Comparison of ENCODE assay signal across 16 cellular contexts in the genomic region with DNA sequence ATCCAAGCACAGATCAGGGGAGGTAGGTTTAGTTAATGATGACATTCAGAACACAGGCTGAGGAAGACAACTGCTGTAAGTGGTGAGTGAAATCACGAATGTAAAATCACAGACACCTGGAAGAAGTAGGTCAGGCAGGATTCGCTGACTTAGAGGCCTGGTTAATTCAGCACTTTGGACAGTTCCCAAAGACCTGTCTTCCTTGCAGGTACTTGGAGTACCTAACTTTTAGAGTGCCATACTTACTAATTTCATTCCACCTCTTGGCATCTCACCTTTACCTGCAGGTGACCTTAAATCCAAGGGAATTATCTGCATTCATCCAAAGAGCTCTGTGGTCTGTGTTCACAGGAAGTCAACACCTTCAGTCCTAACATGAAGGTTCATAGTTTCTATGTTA.
DNase-seq lines count a peak whose midpoint lies in the region; ATAC-seq and TF ChIP-seq lines count a peak whose summit lies in the region.
"Had no signal": no experiment of that assay in that cellular context is flagged by ENCODE, and none has a peak within 500 bp of the region (broad histone marks: within the 10 kb centered on the region; RNA-seq: fewer than 3 reads in every experiment).

No MANE protein-coding gene starts in this region.

- H3K9me3 ChIP-seq in A673 (ENCODE audit: low read depth, low read length, poor library complexity, severe bottlenecking) (no peaks in the 10 kb centered on the region), HEK293 (ENCODE audit: control insufficient read depth, insufficient read depth, low read depth, low read length) (no peaks in the 10 kb centered on the region), ascending aorta (no peaks in the 10 kb centered on the region)
- H3K9me3 ChIP-seq: psoas muscle had no signal

- H3K27ac ChIP-seq in A673 (ENCODE audit: low read depth, low read length, poor library complexity, severe bottlenecking) (no peak overlapping the region), HEK293 (ENCODE audit: extremely low read depth, low read depth, low read length) (no peak overlapping the region), ascending aorta (no peak overlapping the region)
- H3K27ac ChIP-seq: heart left ventricle, PC-9, psoas muscle had no signal

- H3K4me3 ChIP-seq in A673 (ENCODE audit: low read depth, low read length, poor library complexity, severe bottlenecking) (no peak overlapping the region), HEK293 (ENCODE audit: low read depth, low read length) (no peak overlapping the region), fibroblast of villous mesenchyme (ENCODE audit: low read depth, low read length) (no peak overlapping the region), ascending aorta (no peak overlapping the region)
- H3K4me3 ChIP-seq: heart left ventricle, PC-9, psoas muscle had no signal

- peak; percentile 6 for DNase-seq in A673 (ENCODE audit: low spot score)
- peak; percentile 41 for DNase-seq in SW480 (ENCODE audit: low spot score)
- DNase-seq in fibroblast of villous mesenchyme (ENCODE audit: low read depth), result peak; percentile 5
- no peak for DNase-seq in ascending aorta (ENCODE audit: low spot score in 2 of 2)
- no peak for DNase-seq in NCI-H446 (lab: John Stamatoyannopoulos, UW)
- DNase-seq in NCI-H510A treated with DMSO at 0.1 percent for 48 hours (lab: John Stamatoyannopoulos, UW), result no peak
- DNase-seq: activated CD8-positive, alpha-beta memory T cell treated with anti-CD3 and anti-CD28 coated beads, Interleukin-2, amount 10 ng/mL, durations not matched to agents 7 days and 5 days; GF-D8; heart left ventricle; NCI-H1930; psoas muscle; stimulated activated CD4-positive, alpha-beta T cell treated with anti-CD3 and anti-CD28 coated beads, Interleukin-4, amount 100 ng/mL, for 24 hours; T1000 had no signal

- H3K27me3 ChIP-seq in A673 (replicated peaks; ENCODE audit: insufficient read depth, low read depth, low read length, poor library complexity) (no peaks in the 10 kb centered on the region), ascending aorta (no peaks in the 10 kb centered on the region)
- H3K27me3 ChIP-seq: heart left ventricle had no signal

- CTCF ChIA-PET in A673 (lab: Charles Lee), result no interaction called here
- CTCF ChIA-PET in HEK293 (lab: Yijun Ruan, JAX), result interaction anchor here (0.6 to 0.7 kb wide), 3 partner anchors 24 to 1124 kb away, joined by 4 to 7 read pairs (median 4); no protein-coding TSS in a partner anchor

- BruUV-seq in A673 (replicated peaks; lab: Mats Ljungman, UMichigan), result no TSS peak

- H3K4me1 ChIP-seq in A673 (ENCODE audit: insufficient read depth, low read length, poor library complexity, severe bottlenecking), result no peaks in the 10 kb centered on the region
- no peaks in the 10 kb centered on the region for H3K4me1 ChIP-seq in HEK293 (ENCODE audit: control insufficient read depth, insufficient read depth, low read length)
- no peaks in the 10 kb centered on the region for H3K4me1 ChIP-seq in ascending aorta
- H3K4me1 ChIP-seq: heart left ventricle, psoas muscle had no signal

- POLR2A ChIA-PET in A673 (lab: Charles Lee; ENCODE audit: low non-redundant PET), result no interaction called here
- POLR2A ChIA-PET in HEK293 (lab: Yijun Ruan, JAX), result no interaction called here

- TF ChIP-seq CTCF in A673 (conservative IDR thresholded peaks at IDR 0.05; ENCODE audit: low read depth, low read length) (no peak), HEK293 (tag by site-specific recombination; IDR thresholded peaks at IDR 0.05) (no peak), fibroblast of villous mesenchyme (IDR thresholded peaks at IDR 0.05; ENCODE audit: insufficient read depth, low read depth, low read length) (no peak), ascending aorta (IDR thresholded peaks at IDR 0.05) (no peak)

- intact Hi-C loops in A673 (cut with micrococcal nuclease; ENCODE audit: unreplicated experiment) (no loop called here), ascending aorta (cut with DNase I) (no loop called here)

- no peak for ATAC-seq in HG03354 (IDR thresholded peaks at IDR 0.05; ENCODE audit: poor library complexity, severe bottlenecking, unreplicated experiment)
- ATAC-seq: activated CD8-positive, alpha-beta memory T cell treated with anti-CD3 and anti-CD28 coated beads, Interleukin-2, amount 10 ng/mL, durations not matched to agents 7 days and 5 days; heart left ventricle; psoas muscle had no signal

- H3K36me3 ChIP-seq in A673 (ENCODE audit: insufficient read depth, low read length, poor library complexity, severe bottlenecking) (no peaks in the 10 kb centered on the region), HEK293 (ENCODE audit: control insufficient read depth in 2 of 2, insufficient read depth in 1 of 2, low read length in 2 of 2) (no peaks in the 10 kb centered on the region), ascending aorta (no peaks in the 10 kb centered on the region)
- H3K36me3 ChIP-seq: heart left ventricle had no signal

TF ChIP-seq in HEK293, 187 proteins besides CTCF, POLR2A, EP300 and RAD21:
- TF ChIP-seq, protein P1, sequence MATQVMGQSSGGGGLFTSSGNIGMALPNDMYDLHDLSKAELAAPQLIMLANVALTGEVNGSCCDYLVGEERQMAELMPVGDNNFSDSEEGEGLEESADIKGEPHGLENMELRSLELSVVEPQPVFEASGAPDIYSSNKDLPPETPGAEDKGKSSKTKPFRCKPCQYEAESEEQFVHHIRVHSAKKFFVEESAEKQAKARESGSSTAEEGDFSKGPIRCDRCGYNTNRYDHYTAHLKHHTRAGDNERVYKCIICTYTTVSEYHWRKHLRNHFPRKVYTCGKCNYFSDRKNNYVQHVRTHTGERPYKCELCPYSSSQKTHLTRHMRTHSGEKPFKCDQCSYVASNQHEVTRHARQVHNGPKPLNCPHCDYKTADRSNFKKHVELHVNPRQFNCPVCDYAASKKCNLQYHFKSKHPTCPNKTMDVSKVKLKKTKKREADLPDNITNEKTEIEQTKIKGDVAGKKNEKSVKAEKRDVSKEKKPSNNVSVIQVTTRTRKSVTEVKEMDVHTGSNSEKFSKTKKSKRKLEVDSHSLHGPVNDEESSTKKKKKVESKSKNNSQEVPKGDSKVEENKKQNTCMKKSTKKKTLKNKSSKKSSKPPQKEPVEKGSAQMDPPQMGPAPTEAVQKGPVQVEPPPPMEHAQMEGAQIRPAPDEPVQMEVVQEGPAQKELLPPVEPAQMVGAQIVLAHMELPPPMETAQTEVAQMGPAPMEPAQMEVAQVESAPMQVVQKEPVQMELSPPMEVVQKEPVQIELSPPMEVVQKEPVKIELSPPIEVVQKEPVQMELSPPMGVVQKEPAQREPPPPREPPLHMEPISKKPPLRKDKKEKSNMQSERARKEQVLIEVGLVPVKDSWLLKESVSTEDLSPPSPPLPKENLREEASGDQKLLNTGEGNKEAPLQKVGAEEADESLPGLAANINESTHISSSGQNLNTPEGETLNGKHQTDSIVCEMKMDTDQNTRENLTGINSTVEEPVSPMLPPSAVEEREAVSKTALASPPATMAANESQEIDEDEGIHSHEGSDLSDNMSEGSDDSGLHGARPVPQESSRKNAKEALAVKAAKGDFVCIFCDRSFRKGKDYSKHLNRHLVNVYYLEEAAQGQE (tag by site-specific recombination; IDR thresholded peaks at IDR 0.05), result peak; percentile 92
- no peak for TF ChIP-seq ZEB2 (tag by site-specific recombination; IDR thresholded peaks at IDR 0.05)

Comparison
In these comparisons a context has a peak if more than half of its experiments do, and no peak if none do; other contexts are left out.
1. DNase-seq: peak in A673 (single experiment), SW480 (single experiment) and fibroblast of villous mesenchyme (single experiment); none in ascending aorta (0 of 2), NCI-H446 (0 of 2) and NCI-H510A treated with DMSO at 0.1 percent for 48 hours (single experiment).